ENCODE assay signal across 9 cellular contexts in the genomic region with DNA sequence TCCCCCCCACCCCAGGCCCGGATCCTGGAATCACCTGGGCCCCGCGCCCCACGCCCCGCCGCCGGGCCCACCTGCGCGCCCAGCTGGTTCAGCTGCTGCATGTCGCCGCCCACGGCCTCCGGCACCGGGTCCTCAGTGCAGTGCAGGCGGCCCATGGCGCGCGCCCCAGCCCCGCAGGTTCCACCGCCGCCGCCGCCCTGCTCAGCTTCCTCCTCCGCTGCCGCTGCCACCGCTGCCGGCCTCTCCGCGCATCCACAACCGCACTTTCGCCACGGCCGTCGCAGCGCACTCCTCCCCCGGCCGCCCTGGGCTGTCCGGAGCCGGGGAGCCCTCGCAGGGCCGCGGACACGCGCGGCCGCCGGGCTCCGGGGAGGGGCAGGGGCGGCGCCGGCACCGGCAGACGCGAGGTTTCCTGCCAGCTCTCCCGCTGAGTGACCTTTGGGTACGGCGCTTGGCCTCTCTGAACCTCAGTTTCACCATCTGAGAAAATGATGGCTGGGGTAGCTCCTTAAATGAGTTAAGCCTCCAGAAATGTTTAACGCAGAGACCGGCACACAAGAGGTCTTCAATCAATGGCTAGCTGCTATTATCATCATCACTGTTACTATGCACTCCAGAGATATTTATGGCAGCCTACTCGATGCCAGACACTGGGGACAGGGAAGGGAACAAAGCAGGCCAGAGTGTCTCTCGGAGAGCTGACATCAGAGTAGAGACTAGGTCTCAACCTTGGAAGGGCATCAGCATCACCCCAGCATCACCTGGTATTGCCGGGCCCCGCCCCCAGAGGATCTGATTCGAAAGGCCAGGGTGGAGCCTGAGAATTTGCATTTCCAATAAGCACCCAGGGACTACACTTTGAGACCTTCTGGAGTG. TPM values are rescaled to one million over a fixed set of nuclear protein-coding genes. Genes with fewer than 3 reads are reported as not detected.
A peak's percentile ranks its signal among the peaks of the same experiment; 100 is the strongest.
DNase-seq lines count a peak whose midpoint lies in the region; ATAC-seq, FAIRE-seq and TF ChIP-seq lines count a peak whose summit lies in the region.
"Had no signal": no experiment of that assay in that cellular context is flagged by ENCODE, and none has a peak within 500 bp of the region (broad histone marks: within the 10 kb centered on the region; RNA-seq: fewer than 3 reads in every experiment).

A gene (minus strand): TSS at position 231 of the 876 bp plus-strand sequence. CDS start 76 bp downstream, at position 155.

- H3K27ac Mint-ChIP-seq in CD14-positive monocyte = peak within 1 kb of the TSS; percentile 76 to 96 (median 86)

- in situ Hi-C loops in gastrocnemius medialis (cut with MboI; ENCODE audit: low sequenced_read_pairs in 4 of 4) = no loop called here

- H3K27me3 ChIP-seq in iPS DF 6.9 (ENCODE audit: control insufficient read depth, insufficient read depth, low read length) (no peaks in the 10 kb centered on the region), gastrocnemius medialis (no peaks in the 10 kb centered on the region)

- peaks cover 0 to 3% (median 0%) of the 10 kb centered on the region in 7 donors for H3K9me3 Mint-ChIP-seq in CD14-positive monocyte

- peak; percentile 69 for ATAC-seq in GM19463 (IDR thresholded peaks at IDR 0.05; ENCODE audit: unreplicated experiment)
- ATAC-seq in gastrocnemius medialis = peak; percentile 50 to 69

- H3K9me3 ChIP-seq in iPS DF 6.9 (ENCODE audit: control insufficient read depth, insufficient read depth, low read length) (no peaks in the 10 kb centered on the region), gastrocnemius medialis (no peaks in the 10 kb centered on the region)

- H3K36me3 ChIP-seq in iPS DF 6.9 (ENCODE audit: control insufficient read depth, insufficient read depth, low read length) = no peaks in the 10 kb centered on the region
- no peaks in the 10 kb centered on the region for H3K36me3 ChIP-seq in gastrocnemius medialis

- H3K4me1 ChIP-seq in iPS DF 6.9 (ENCODE audit: control insufficient read depth, insufficient read depth, low read length) (peaks cover 6% of the 10 kb centered on the region; the same call in 1 of the 2 replicates), gastrocnemius medialis (peaks cover 4 to 15% of the 10 kb centered on the region in 2 donors)

- peaks cover 0 to 4% of the 10 kb centered on the region in 2 donors for H3K36me3 Mint-ChIP-seq in CD14-positive monocyte

- H3K27ac ChIP-seq in iPS DF 6.9 (ENCODE audit: low read length) (no peak within 1 kb of the TSS), gastrocnemius medialis (peak within 1 kb of the TSS; percentile 70 to 75 (median 72))

- no CpG with 5 or more reads among the region's 64 CpGs for WGBS in iPS DF 6.9 (ENCODE audit: insufficient coverage, insufficient read length)

- TF ChIP-seq CTCF in CD14-positive monocyte (IDR thresholded peaks at IDR 0.05) (no peak), gastrocnemius medialis (IDR thresholded peaks at IDR 0.05 in 4 of 5, conservative IDR thresholded peaks at IDR 0.05 in 1 of 5) (no peak), D721Med (IDR thresholded peaks at IDR 0.05; ENCODE audit: insufficient read depth, missing control alignments) (no peak)

- peaks cover 0 to 2% (median 0%) of the 10 kb centered on the region in 3 donors for H3K27me3 Mint-ChIP-seq in CD14-positive monocyte (ENCODE audit: low read depth in 3 of 3)

- FAIRE-seq in D721Med (lab: Jason Lieb, UNC) = no peak
- FAIRE-seq: TTC549 had no signal

- no peak for TF ChIP-seq POLR2A in gastrocnemius medialis (IDR thresholded peaks at IDR 0.05)

- peak within 1 kb of the TSS; percentile 98 to 99 for H3K4me3 Mint-ChIP-seq in CD14-positive monocyte

- H3K4me3 ChIP-seq in iPS DF 6.9 (ENCODE audit: low read length) = peak within 1 kb of the TSS; percentile 82
- peak within 1 kb of the TSS; percentile 65 to 79 (median 72) for H3K4me3 ChIP-seq in gastrocnemius medialis

- DNase-seq in CD14-positive monocyte (ENCODE audit: low spot score) (peak; percentile 74), LHCN-M2 (ENCODE audit: low read depth) (peak; percentile 31), T-helper 22 cell (ENCODE audit: low read depth) (peak; percentile 45), astrocyte of the hippocampus (ENCODE audit: low read depth, low spot score) (peak; percentile 77), iPS DF 6.9 (ENCODE audit: low read depth, low spot score) (no peak), gastrocnemius medialis (peak in 1 of 2 donors; percentile 24), D721Med (ENCODE audit: insufficient read length, low spot score) (no peak)

- intact Hi-C loops in CD14-positive monocyte (cut with micrococcal nuclease) (no loop called here), gastrocnemius medialis (cut with DNase I; ENCODE audit: low total_unique reads) (loop anchor here (1.0 kb wide), 1 partner anchor 19 kb away; a partner anchor contains a TSS)

- peaks cover 29% of the 10 kb centered on the region for H3K4me1 Mint-ChIP-seq in CD14-positive monocyte

RNA-seq across cellular contexts. Expression of the gene that starts here (rescaled TPM):
- polyA plus RNA-seq in CD14-positive monocyte = 100 to 1,000 TPM; 120 to 133 TPM
- total RNA-seq in LHCN-M2 (2014; rRNA removed) (16.3 and 26.7 TPM in 2 replicates), gastrocnemius medialis (10 to 100 TPM; 12.2 to 22.6 (median 15.8) TPM)
- polyA plus RNA-seq in LHCN-M2 (2012) = 53.4 TPM

Comparison
In these comparisons a context has a peak if more than half of its experiments do, and no peak if none do; other contexts are left out.
1. DNase-seq: peak in CD14-positive monocyte (single experiment), LHCN-M2 (single experiment), T-helper 22 cell (single experiment) and astrocyte of the hippocampus (single experiment); none in iPS DF 6.9 (single experiment) and D721Med (single experiment).